Comparison of ENCODE assay signal across 8 cellular contexts in the genomic region with DNA sequence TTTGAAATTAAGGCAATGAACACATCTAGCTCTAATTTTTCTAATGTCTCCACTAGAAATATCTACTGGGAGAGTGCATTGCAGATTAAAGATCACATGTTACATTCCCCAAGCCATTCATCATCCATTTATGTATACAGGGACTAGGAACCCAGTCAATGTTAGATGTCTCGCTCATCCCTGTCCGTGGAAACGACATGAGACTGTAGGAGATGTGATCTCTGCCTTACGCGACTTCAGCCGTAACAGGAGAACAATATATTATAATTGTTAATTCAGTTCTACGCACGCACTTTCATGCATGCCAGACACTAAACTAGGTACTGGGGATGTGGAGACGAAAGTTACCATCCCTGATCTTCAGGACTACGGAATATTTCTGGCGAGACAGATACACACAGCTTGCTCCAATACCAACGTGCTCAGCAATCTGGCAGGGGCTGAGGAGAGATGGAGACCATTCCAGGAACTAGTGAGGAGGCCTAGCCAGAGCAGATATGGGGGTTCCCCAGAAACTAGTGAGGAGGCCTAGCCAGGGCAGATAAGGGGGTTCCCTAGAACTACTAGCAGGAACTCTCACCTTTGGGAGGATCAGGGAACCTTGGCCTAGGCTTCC. TPM values are rescaled to one million over a fixed set of nuclear protein-coding genes. Genes with fewer than 3 reads are reported as not detected.
DNase-seq lines count a peak whose midpoint lies in the region; ATAC-seq and TF ChIP-seq lines count a peak whose summit lies in the region.

No MANE protein-coding gene starts in this region.

- H3K27me3 Mint-ChIP-seq in activated naive CD8-positive, alpha-beta T cell = no peaks in the 10 kb centered on the region
- H3K27me3 Mint-ChIP-seq in stimulated activated memory B cell treated with anti-CD40 and anti-IgM and Interleukin-4, amounts not matched to agents 10 μg/mL and 1 μg/mL and 100 μg/mL, for 72 hours = no peaks in the 10 kb centered on the region

- H3K4me1 ChIP-seq in iPS-15b (ENCODE audit: control insufficient read depth, insufficient read depth, low read length) = no peaks in the 10 kb centered on the region

- TF ChIP-seq CTCF in GM13976 (IDR thresholded peaks at IDR 0.05; ENCODE audit: borderline replicate concordance, control extremely low read depth, extremely low read depth, insufficient read depth, missing control alignments) = no peak

- H3K4me3 ChIP-seq in iPS-15b (ENCODE audit: low read depth, low read length) = peak overlapping the region; percentile 97

- peak overlapping the region; percentile 87 for H3K4me3 Mint-ChIP-seq in activated naive CD8-positive, alpha-beta T cell
- H3K4me3 Mint-ChIP-seq in stimulated activated memory B cell treated with anti-CD40 and anti-IgM and Interleukin-4, amounts not matched to agents 10 μg/mL and 1 μg/mL and 100 μg/mL, for 72 hours = peak overlapping the region; percentile 99

- DNase-seq in GM13976 (ENCODE audit: low spot score) (peak; percentile 54), H4 (ENCODE audit: low spot score) (no peak), islet precursor cell (no peak), NCI-H1930 (lab: John Stamatoyannopoulos, UW) (no peak)

- peaks cover 38% of the 10 kb centered on the region for H3K4me1 Mint-ChIP-seq in activated naive CD8-positive, alpha-beta T cell (ENCODE audit: low read depth)
- H3K4me1 Mint-ChIP-seq in stimulated activated memory B cell treated with anti-CD40 and anti-IgM and Interleukin-4, amounts not matched to agents 10 μg/mL and 1 μg/mL and 100 μg/mL, for 72 hours = peaks cover 44% of the 10 kb centered on the region

- peaks cover 6% of the 10 kb centered on the region for H3K36me3 Mint-ChIP-seq in activated naive CD8-positive, alpha-beta T cell
- peaks cover 17% of the 10 kb centered on the region for H3K36me3 Mint-ChIP-seq in stimulated activated memory B cell treated with anti-CD40 and anti-IgM and Interleukin-4, amounts not matched to agents 10 μg/mL and 1 μg/mL and 100 μg/mL, for 72 hours

- H3K9me3 Mint-ChIP-seq in activated naive CD8-positive, alpha-beta T cell (ENCODE audit: low read depth) = peaks cover 3% of the 10 kb centered on the region
- H3K9me3 Mint-ChIP-seq in stimulated activated memory B cell treated with anti-CD40 and anti-IgM and Interleukin-4, amounts not matched to agents 10 μg/mL and 1 μg/mL and 100 μg/mL, for 72 hours = no peaks in the 10 kb centered on the region

- H3K9me3 ChIP-seq in iPS-15b (ENCODE audit: control insufficient read depth, insufficient read depth, low read length) = no peaks in the 10 kb centered on the region

- no peaks in the 10 kb centered on the region for H3K36me3 ChIP-seq in iPS-15b (ENCODE audit: control insufficient read depth, insufficient read depth, low read length)

- H3K27me3 ChIP-seq in iPS-15b (ENCODE audit: control insufficient read depth, insufficient read depth, low read length) = no peaks in the 10 kb centered on the region

- peak; percentile 35 for ATAC-seq in HG03342 (IDR thresholded peaks at IDR 0.05; ENCODE audit: unreplicated experiment)
- no peak for ATAC-seq in stimulated activated memory B cell treated with anti-CD40 and anti-IgM and Interleukin-4, amounts not matched to agents 10 μg/mL and 1 μg/mL and 100 μg/mL, for 72 hours

- in situ Hi-C loops in GM13976 (cut with MboI; ENCODE audit: low sequenced_read_pairs, unreplicated experiment) = no loop called here

- H3K27ac Mint-ChIP-seq in activated naive CD8-positive, alpha-beta T cell = peak overlapping the region; percentile 98
- peak overlapping the region; percentile 95 for H3K27ac Mint-ChIP-seq in stimulated activated memory B cell treated with anti-CD40 and anti-IgM and Interleukin-4, amounts not matched to agents 10 μg/mL and 1 μg/mL and 100 μg/mL, for 72 hours

- H3K9ac ChIP-seq in iPS-15b (ENCODE audit: low read depth, low read length) = peak overlapping the region; percentile 84

RNA-seq across cellular contexts. Expression of a gene that starts 0.7 kb away (rescaled TPM):
- 25.9 and 36.9 TPM in 2 replicates for total RNA-seq in H4 (2014; rRNA removed; shearing (Covaris generic))

RNA-seq across cellular contexts. Expression of a gene that starts 21.7 kb away (rescaled TPM):
- 1.8 and 3.9 TPM in 2 replicates for total RNA-seq in H4 (2014; rRNA removed; shearing (Covaris generic))

RNA-seq across cellular contexts. Expression of a gene that starts 35.6 kb away (rescaled TPM):
- total RNA-seq in H4 (2014; rRNA removed; shearing (Covaris generic)) = 29.0 and 40.3 TPM in 2 replicates

RNA-seq across cellular contexts. Expression of a gene that starts 35.9 kb away (rescaled TPM):
- total RNA-seq in H4 (2014; rRNA removed; shearing (Covaris generic)) = 144 and 145 TPM in 2 replicates

RNA-seq across cellular contexts. Expression of a gene that starts 50.9 kb away (rescaled TPM):
- total RNA-seq in H4 (2014; rRNA removed; shearing (Covaris generic)) = 49.8 and 55.9 TPM in 2 replicates
